ENCODE assay signal across 25 cellular contexts in genomic region chr4:26229974-26230373, GRCh38.
"Had no signal": no experiment of that assay in that cellular context is flagged by ENCODE, and none has a peak within 500 bp of the region (broad histone marks: within the 10 kb centered on the region; RNA-seq: fewer than 3 reads in every experiment).

No MANE protein-coding gene starts in this region.

- H3K27ac ChIP-seq: colonic mucosa, coronary artery, dorsolateral prefrontal cortex, epithelial cell of prostate, esophagus muscularis mucosa, esophagus squamous epithelium, foreskin keratinocyte, gastrocnemius medialis, gastroesophageal sphincter, heart left ventricle, heart right ventricle, hepatocyte had no signal

- ATAC-seq: effector memory CD8-positive, alpha-beta T cell; esophagus mucosa; foreskin keratinocyte; gastrocnemius medialis; gastroesophageal sphincter; heart left ventricle; heart right ventricle had no signal

- H2AFZ ChIP-seq: hepatocyte had no signal

- H3K36me3 ChIP-seq: colonic mucosa, esophagus muscularis mucosa, esophagus squamous epithelium, gastrocnemius medialis, gastroesophageal sphincter, heart left ventricle, heart right ventricle had no signal

- H3K4me3 ChIP-seq: colonic mucosa, coronary artery, dorsolateral prefrontal cortex, esophagus muscularis mucosa, esophagus squamous epithelium, gastrocnemius medialis, gastroesophageal sphincter, heart left ventricle, heart right ventricle, hepatocyte had no signal

- H3K4me2 ChIP-seq: hepatocyte had no signal

- H3K9me3 ChIP-seq: colonic mucosa, esophagus muscularis mucosa, esophagus squamous epithelium, gastrocnemius medialis, gastroesophageal sphincter, heart left ventricle, heart right ventricle had no signal

- H3K27me3 ChIP-seq: colonic mucosa, dorsolateral prefrontal cortex, esophagus muscularis mucosa, esophagus squamous epithelium, foreskin keratinocyte, gastrocnemius medialis, gastroesophageal sphincter, heart left ventricle, heart right ventricle, hepatocyte had no signal

- DNase-seq: colonic mucosa; cortex of kidney; dermis blood vessel endothelial cell; dorsolateral prefrontal cortex; effector CD4-positive, alpha-beta T cell; effector CD8-positive, alpha-beta T cell; effector memory CD4-positive, alpha-beta T cell; effector memory CD8-positive, alpha-beta T cell; endodermal cell; erythroblast; esophagus squamous epithelium; foreskin fibroblast; foreskin keratinocyte; foreskin melanocyte; gastrocnemius medialis; glutamatergic neuron; head of caudate nucleus; heart left ventricle; heart right ventricle had no signal

- H3K4me1 ChIP-seq: colonic mucosa, gastrocnemius medialis, gastroesophageal sphincter had no signal

- H3K79me2 ChIP-seq: hepatocyte had no signal
